Comparison of ENCODE assay signal across 1 cellular context in the genomic region with DNA sequence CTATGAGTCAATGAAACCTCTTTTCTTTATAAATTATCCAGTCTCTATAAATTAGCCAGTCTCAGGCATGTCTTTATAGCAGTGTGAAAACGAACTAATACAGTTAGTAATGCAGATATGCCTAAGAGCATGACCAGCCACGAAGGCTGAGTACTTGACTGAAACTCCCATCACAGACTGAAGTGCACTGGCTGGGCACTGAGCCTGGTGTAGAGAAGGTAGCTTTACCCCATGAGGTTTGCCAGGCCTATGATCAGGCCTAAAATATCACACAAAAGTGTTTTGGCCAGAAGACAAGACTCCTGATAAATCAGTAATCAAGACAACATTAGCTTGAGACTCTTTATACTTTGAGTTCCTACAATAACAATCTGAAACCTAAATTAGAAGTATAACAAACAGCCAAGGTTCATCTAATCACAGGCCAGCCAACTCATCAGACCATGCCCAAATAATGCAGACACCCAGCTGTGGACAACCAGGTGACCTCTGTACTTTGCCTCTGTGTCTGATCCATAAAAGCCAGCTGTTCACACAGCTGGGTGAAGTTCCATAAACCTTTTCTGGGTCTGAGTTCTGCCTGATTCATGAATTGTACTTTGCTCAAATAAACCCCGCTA.
TF ChIP-seq lines count a peak whose summit lies in the region.

No MANE protein-coding gene starts in this region.

TF ChIP-seq in H1, 55 proteins besides CTCF, POLR2A, EP300 and RAD21 (continued from another document):
- TF ChIP-seq, protein P1, sequence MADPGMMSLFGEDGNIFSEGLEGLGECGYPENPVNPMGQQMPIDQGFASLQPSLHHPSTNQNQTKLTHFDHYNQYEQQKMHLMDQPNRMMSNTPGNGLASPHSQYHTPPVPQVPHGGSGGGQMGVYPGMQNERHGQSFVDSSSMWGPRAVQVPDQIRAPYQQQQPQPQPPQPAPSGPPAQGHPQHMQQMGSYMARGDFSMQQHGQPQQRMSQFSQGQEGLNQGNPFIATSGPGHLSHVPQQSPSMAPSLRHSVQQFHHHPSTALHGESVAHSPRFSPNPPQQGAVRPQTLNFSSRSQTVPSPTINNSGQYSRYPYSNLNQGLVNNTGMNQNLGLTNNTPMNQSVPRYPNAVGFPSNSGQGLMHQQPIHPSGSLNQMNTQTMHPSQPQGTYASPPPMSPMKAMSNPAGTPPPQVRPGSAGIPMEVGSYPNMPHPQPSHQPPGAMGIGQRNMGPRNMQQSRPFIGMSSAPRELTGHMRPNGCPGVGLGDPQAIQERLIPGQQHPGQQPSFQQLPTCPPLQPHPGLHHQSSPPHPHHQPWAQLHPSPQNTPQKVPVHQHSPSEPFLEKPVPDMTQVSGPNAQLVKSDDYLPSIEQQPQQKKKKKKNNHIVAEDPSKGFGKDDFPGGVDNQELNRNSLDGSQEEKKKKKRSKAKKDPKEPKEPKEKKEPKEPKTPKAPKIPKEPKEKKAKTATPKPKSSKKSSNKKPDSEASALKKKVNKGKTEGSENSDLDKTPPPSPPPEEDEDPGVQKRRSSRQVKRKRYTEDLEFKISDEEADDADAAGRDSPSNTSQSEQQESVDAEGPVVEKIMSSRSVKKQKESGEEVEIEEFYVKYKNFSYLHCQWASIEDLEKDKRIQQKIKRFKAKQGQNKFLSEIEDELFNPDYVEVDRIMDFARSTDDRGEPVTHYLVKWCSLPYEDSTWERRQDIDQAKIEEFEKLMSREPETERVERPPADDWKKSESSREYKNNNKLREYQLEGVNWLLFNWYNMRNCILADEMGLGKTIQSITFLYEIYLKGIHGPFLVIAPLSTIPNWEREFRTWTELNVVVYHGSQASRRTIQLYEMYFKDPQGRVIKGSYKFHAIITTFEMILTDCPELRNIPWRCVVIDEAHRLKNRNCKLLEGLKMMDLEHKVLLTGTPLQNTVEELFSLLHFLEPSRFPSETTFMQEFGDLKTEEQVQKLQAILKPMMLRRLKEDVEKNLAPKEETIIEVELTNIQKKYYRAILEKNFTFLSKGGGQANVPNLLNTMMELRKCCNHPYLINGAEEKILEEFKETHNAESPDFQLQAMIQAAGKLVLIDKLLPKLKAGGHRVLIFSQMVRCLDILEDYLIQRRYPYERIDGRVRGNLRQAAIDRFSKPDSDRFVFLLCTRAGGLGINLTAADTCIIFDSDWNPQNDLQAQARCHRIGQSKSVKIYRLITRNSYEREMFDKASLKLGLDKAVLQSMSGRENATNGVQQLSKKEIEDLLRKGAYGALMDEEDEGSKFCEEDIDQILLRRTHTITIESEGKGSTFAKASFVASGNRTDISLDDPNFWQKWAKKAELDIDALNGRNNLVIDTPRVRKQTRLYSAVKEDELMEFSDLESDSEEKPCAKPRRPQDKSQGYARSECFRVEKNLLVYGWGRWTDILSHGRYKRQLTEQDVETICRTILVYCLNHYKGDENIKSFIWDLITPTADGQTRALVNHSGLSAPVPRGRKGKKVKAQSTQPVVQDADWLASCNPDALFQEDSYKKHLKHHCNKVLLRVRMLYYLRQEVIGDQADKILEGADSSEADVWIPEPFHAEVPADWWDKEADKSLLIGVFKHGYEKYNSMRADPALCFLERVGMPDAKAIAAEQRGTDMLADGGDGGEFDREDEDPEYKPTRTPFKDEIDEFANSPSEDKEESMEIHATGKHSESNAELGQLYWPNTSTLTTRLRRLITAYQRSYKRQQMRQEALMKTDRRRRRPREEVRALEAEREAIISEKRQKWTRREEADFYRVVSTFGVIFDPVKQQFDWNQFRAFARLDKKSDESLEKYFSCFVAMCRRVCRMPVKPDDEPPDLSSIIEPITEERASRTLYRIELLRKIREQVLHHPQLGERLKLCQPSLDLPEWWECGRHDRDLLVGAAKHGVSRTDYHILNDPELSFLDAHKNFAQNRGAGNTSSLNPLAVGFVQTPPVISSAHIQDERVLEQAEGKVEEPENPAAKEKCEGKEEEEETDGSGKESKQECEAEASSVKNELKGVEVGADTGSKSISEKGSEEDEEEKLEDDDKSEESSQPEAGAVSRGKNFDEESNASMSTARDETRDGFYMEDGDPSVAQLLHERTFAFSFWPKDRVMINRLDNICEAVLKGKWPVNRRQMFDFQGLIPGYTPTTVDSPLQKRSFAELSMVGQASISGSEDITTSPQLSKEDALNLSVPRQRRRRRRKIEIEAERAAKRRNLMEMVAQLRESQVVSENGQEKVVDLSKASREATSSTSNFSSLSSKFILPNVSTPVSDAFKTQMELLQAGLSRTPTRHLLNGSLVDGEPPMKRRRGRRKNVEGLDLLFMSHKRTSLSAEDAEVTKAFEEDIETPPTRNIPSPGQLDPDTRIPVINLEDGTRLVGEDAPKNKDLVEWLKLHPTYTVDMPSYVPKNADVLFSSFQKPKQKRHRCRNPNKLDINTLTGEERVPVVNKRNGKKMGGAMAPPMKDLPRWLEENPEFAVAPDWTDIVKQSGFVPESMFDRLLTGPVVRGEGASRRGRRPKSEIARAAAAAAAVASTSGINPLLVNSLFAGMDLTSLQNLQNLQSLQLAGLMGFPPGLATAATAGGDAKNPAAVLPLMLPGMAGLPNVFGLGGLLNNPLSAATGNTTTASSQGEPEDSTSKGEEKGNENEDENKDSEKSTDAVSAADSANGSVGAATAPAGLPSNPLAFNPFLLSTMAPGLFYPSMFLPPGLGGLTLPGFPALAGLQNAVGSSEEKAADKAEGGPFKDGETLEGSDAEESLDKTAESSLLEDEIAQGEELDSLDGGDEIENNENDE (IDR thresholded peaks at IDR 0.05; ENCODE audit: insufficient replicate concordance, low read length) = no peak
- TF ChIP-seq YY1 (IDR thresholded peaks at IDR 0.05; ENCODE audit: low read depth, low read length) = no peak
- no peak for TF ChIP-seq CHD1 (IDR thresholded peaks at IDR 0.05; ENCODE audit: low read depth, low read length)
- no peak for TF ChIP-seq EGR1 (IDR thresholded peaks at IDR 0.05; ENCODE audit: borderline replicate concordance, low read depth, low read length)
- TF ChIP-seq POU5F1 (IDR thresholded peaks at IDR 0.05; ENCODE audit: low read depth, low read length) = no peak
- TF ChIP-seq JUND (IDR thresholded peaks at IDR 0.05; ENCODE audit: low read length) = no peak
- TF ChIP-seq SRF (IDR thresholded peaks at IDR 0.05; ENCODE audit: low read depth, low read length) = no peak
- TF ChIP-seq JUN (IDR thresholded peaks at IDR 0.05; ENCODE audit: low read depth, low read length) = no peak
- TF ChIP-seq SUZ12 (IDR thresholded peaks at IDR 0.05; ENCODE audit: low read length) = no peak
- TF ChIP-seq POLR2AphosphoS5 (IDR thresholded peaks at IDR 0.05; ENCODE audit: low read depth, low read length) = no peak
- TF ChIP-seq, protein P2, sequence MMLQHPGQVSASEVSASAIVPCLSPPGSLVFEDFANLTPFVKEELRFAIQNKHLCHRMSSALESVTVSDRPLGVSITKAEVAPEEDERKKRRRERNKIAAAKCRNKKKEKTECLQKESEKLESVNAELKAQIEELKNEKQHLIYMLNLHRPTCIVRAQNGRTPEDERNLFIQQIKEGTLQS (IDR thresholded peaks at IDR 0.05; ENCODE audit: insufficient read depth, low read depth, low read length) = no peak
- no peak for TF ChIP-seq BCL11A (IDR thresholded peaks at IDR 0.05; ENCODE audit: low read depth in 2 of 2, low read length in 2 of 2)
TF ChIP-seq in H1: peak in this region for 0.
